In genomic region chrX:14712096-14712495, GRCh38 we compare ENCODE assay signal across 18 cellular contexts.
DNase-seq lines count a peak whose midpoint lies in the region; ATAC-seq and TF ChIP-seq lines count a peak whose summit lies in the region.
"Had no signal": no experiment of that assay in that cellular context is flagged by ENCODE, and none has a peak within 500 bp of the region (broad histone marks: within the 10 kb centered on the region; RNA-seq: fewer than 3 reads in every experiment).

No MANE protein-coding gene starts in this region.

- H3K36me3 ChIP-seq in Loucy (ENCODE audit: insufficient read depth, low read length) (no peaks in the 10 kb centered on the region), WERI-Rb-1 (no peaks in the 10 kb centered on the region)

- no peaks in the 10 kb centered on the region for H3K36me3 Mint-ChIP-seq in stimulated activated effector memory CD8-positive, alpha-beta T cell treated with anti-CD3 and anti-CD28 coated beads, Interleukin-12 subunit alpha, Interleukin-12 subunit beta, amount 100 ng/mL, for 72 hours
- H3K36me3 Mint-ChIP-seq: activated CD8-positive, alpha-beta memory T cell treated with anti-CD3 and anti-CD28 coated beads, Interleukin-2, amount 10 ng/mL, durations not matched to agents 7 days and 5 days; activated naive CD8-positive, alpha-beta T cell treated with anti-CD3 and anti-CD28 coated beads for 36 hours; CD4-positive, alpha-beta memory T cell; immature natural killer cell had no signal

- H3K79me2 ChIP-seq in Loucy (ENCODE audit: insufficient read depth, low read length), result no peaks in the 10 kb centered on the region

- H3K27me3 ChIP-seq in Loucy (ENCODE audit: insufficient read depth, low read length, poor library complexity, severe bottlenecking) (no peaks in the 10 kb centered on the region), WERI-Rb-1 (ENCODE audit: insufficient read depth, low read depth, severe bottlenecking) (no peaks in the 10 kb centered on the region)

- no peak for ATAC-seq in stimulated activated effector memory CD8-positive, alpha-beta T cell treated with anti-CD3 and anti-CD28 coated beads, Interleukin-12 subunit alpha, Interleukin-12 subunit beta, amount 100 ng/mL, for 72 hours
- no peak for ATAC-seq in GM21515 (IDR thresholded peaks at IDR 0.05; ENCODE audit: unreplicated experiment)
- no peak for ATAC-seq in HG03159 (IDR thresholded peaks at IDR 0.05; ENCODE audit: unreplicated experiment)
- ATAC-seq: activated CD8-positive, alpha-beta memory T cell treated with anti-CD3 and anti-CD28 coated beads, Interleukin-2, amount 10 ng/mL, durations not matched to agents 7 days and 5 days; left ventricle myocardium superior had no signal

- no peaks in the 10 kb centered on the region for H3K4me1 Mint-ChIP-seq in stimulated activated effector memory CD8-positive, alpha-beta T cell treated with anti-CD3 and anti-CD28 coated beads, Interleukin-12 subunit alpha, Interleukin-12 subunit beta, amount 100 ng/mL, for 72 hours
- H3K4me1 Mint-ChIP-seq: activated CD4-positive, alpha-beta T cell treated with anti-CD3 and anti-CD28 coated beads, Interleukin-2, amount 10 ng/mL, durations not matched to agents 24 days and 14 days; activated CD8-positive, alpha-beta memory T cell treated with anti-CD3 and anti-CD28 coated beads, Interleukin-2, amount 10 ng/mL, durations not matched to agents 7 days and 5 days; activated naive CD8-positive, alpha-beta T cell treated with anti-CD3 and anti-CD28 coated beads for 36 hours; CD4-positive, alpha-beta memory T cell; immature natural killer cell had no signal

- no peak overlapping the region for H3K4me3 Mint-ChIP-seq in stimulated activated effector memory CD8-positive, alpha-beta T cell treated with anti-CD3 and anti-CD28 coated beads, Interleukin-12 subunit alpha, Interleukin-12 subunit beta, amount 100 ng/mL, for 72 hours
- H3K4me3 Mint-ChIP-seq: activated CD4-positive, alpha-beta T cell treated with anti-CD3 and anti-CD28 coated beads, Interleukin-2, amount 10 ng/mL, durations not matched to agents 24 days and 14 days; activated CD8-positive, alpha-beta memory T cell treated with anti-CD3 and anti-CD28 coated beads, Interleukin-2, amount 10 ng/mL, durations not matched to agents 7 days and 5 days; activated naive CD8-positive, alpha-beta T cell treated with anti-CD3 and anti-CD28 coated beads for 36 hours; CD4-positive, alpha-beta memory T cell; immature natural killer cell had no signal

- TF ChIP-seq CTCF in Loucy (conservative IDR thresholded peaks at IDR 0.05; ENCODE audit: low read length) (peak; percentile 32), WERI-Rb-1 (IDR thresholded peaks at IDR 0.05; ENCODE audit: low read depth, low read length) (no peak)

- no peak overlapping the region for H3K4me3 ChIP-seq in Loucy (ENCODE audit: low read length, poor library complexity, severe bottlenecking)
- H3K4me3 ChIP-seq in WERI-Rb-1 (ENCODE audit: low read depth, low read length), result no peak overlapping the region

- H3K9me3 ChIP-seq in Loucy (ENCODE audit: insufficient read depth, low read depth, low read length), result no peaks in the 10 kb centered on the region
- H3K9me3 ChIP-seq in WERI-Rb-1 (ENCODE audit: severe bottlenecking), result no peaks in the 10 kb centered on the region

- no peak overlapping the region for H2AFZ ChIP-seq in Loucy (ENCODE audit: low read length)

- H3F3A ChIP-seq in Loucy (ENCODE audit: low read depth), result no peaks in the 10 kb centered on the region

- H3K9me3 Mint-ChIP-seq in stimulated activated effector memory CD8-positive, alpha-beta T cell treated with anti-CD3 and anti-CD28 coated beads, Interleukin-12 subunit alpha, Interleukin-12 subunit beta, amount 100 ng/mL, for 72 hours, result no peaks in the 10 kb centered on the region
- H3K9me3 Mint-ChIP-seq: activated CD4-positive, alpha-beta T cell treated with anti-CD3 and anti-CD28 coated beads, Interleukin-2, amount 10 ng/mL, durations not matched to agents 24 days and 14 days; activated naive CD8-positive, alpha-beta T cell treated with anti-CD3 and anti-CD28 coated beads for 36 hours; CD4-positive, alpha-beta memory T cell; immature natural killer cell had no signal

- H3K4me1 ChIP-seq in Loucy (ENCODE audit: insufficient read depth, low read length, poor library complexity, severe bottlenecking), result no peaks in the 10 kb centered on the region

- H3K9me2 ChIP-seq in Loucy (replicated peaks; ENCODE audit: low read depth, low read length), result no peaks in the 10 kb centered on the region

- no peak overlapping the region for H3K9ac ChIP-seq in Loucy (ENCODE audit: low read depth, low read length, poor library complexity, severe bottlenecking)

- no peak overlapping the region for H3K27ac ChIP-seq in WERI-Rb-1

- no peaks in the 10 kb centered on the region for H4K20me1 ChIP-seq in Loucy (ENCODE audit: insufficient read depth, low read length, poor library complexity, severe bottlenecking)

- no peak overlapping the region for H3K27ac Mint-ChIP-seq in stimulated activated effector memory CD8-positive, alpha-beta T cell treated with anti-CD3 and anti-CD28 coated beads, Interleukin-12 subunit alpha, Interleukin-12 subunit beta, amount 100 ng/mL, for 72 hours
- H3K27ac Mint-ChIP-seq: activated CD4-positive, alpha-beta T cell treated with anti-CD3 and anti-CD28 coated beads, Interleukin-2, amount 10 ng/mL, durations not matched to agents 24 days and 14 days; activated CD8-positive, alpha-beta memory T cell treated with anti-CD3 and anti-CD28 coated beads, Interleukin-2, amount 10 ng/mL, durations not matched to agents 7 days and 5 days; activated naive CD8-positive, alpha-beta T cell treated with anti-CD3 and anti-CD28 coated beads for 36 hours; CD4-positive, alpha-beta memory T cell; immature natural killer cell had no signal

- DNase-seq in ELF-1 (ENCODE audit: low read depth, low spot score) (peak; percentile 20), amniotic epithelial cell (ENCODE audit: low read depth) (peak; percentile 3), medulla oblongata (ENCODE audit: extremely low spot score) (peak; percentile 2), WERI-Rb-1 (no peak)
- no peak for DNase-seq in stimulated activated effector memory CD8-positive, alpha-beta T cell treated with anti-CD3 and anti-CD28 coated beads, Interleukin-12 subunit alpha, Interleukin-12 subunit beta, amount 100 ng/mL, for 72 hours (ENCODE audit: low spot score in 2 of 2)
- DNase-seq: activated CD4-positive, alpha-beta T cell treated with anti-CD3 and anti-CD28 coated beads, Interleukin-2, amount 10 ng/mL, durations not matched to agents 24 days and 14 days; activated CD8-positive, alpha-beta memory T cell treated with anti-CD3 and anti-CD28 coated beads, Interleukin-2, amount 10 ng/mL, durations not matched to agents 7 days and 5 days; activated naive CD8-positive, alpha-beta T cell treated with anti-CD3 and anti-CD28 coated beads for 36 hours; CD4-positive, alpha-beta memory T cell; immature natural killer cell; left ventricle myocardium superior; NCI-H1930; NCI-H446; retina; stimulated activated CD4-positive, alpha-beta T cell treated with anti-CD3 and anti-CD28 coated beads, Interleukin-12 subunit alpha, Interleukin-12 subunit beta, amount 100 ng/mL, for 4 hours had no signal

- H3K4me2 ChIP-seq in Loucy (ENCODE audit: low read depth, low read length, poor library complexity, severe bottlenecking), result no peak overlapping the region

Comparison
In these comparisons a context has a peak if more than half of its experiments do, and no peak if none do; other contexts are left out.
1. DNase-seq: peak in ELF-1 (single experiment), amniotic epithelial cell (single experiment) and medulla oblongata (single experiment); none in stimulated activated effector memory CD8-positive, alpha-beta T cell treated with anti-CD3 and anti-CD28 coated beads, Interleukin-12 subunit alpha, Interleukin-12 subunit beta, amount 100 ng/mL, for 72 hours (0 of 2) and WERI-Rb-1 (single experiment).